12 cellular contexts compared by ENCODE assay signal in genomic region chr17:6061290-6061689, GRCh38. TPM values are rescaled to one million over a fixed set of nuclear protein-coding genes. Genes with fewer than 3 reads are reported as not detected.
DNase-seq lines count a peak whose midpoint lies in the region; ATAC-seq and TF ChIP-seq lines count a peak whose summit lies in the region.
"Had no signal": no experiment of that assay in that cellular context is flagged by ENCODE, and none has a peak within 500 bp of the region (broad histone marks: within the 10 kb centered on the region; RNA-seq: fewer than 3 reads in every experiment).

No MANE protein-coding gene starts in this region.

- no peak for ATAC-seq in HG03045 (IDR thresholded peaks at IDR 0.05; ENCODE audit: unreplicated experiment)
- ATAC-seq in GM21447 (IDR thresholded peaks at IDR 0.05; ENCODE audit: unreplicated experiment): no peak

- no peak overlapping the region for H3K4me3 ChIP-seq in choroid plexus epithelial cell (ENCODE audit: low read depth, low read length)
- H3K4me3 ChIP-seq: stomach had no signal

- DNase-seq in COLO829 (ENCODE audit: low spot score) (peak; percentile 51), NCI-H460 (ENCODE audit: extremely low read depth, low read depth) (peak; percentile 77), choroid plexus epithelial cell (ENCODE audit: low read depth) (peak; percentile 18), kidney tubule cell (ENCODE audit: low spot score) (peak; percentile 88), COLO668 (lab: John Stamatoyannopoulos, UW; ENCODE audit: unreplicated experiment) (no peak), nucleus accumbens (lab: John Stamatoyannopoulos, UW) (no peak)
- DNase-seq: anterior cingulate cortex, NCI-H526, SIG-M5, stomach had no signal

- no peak for TF ChIP-seq CTCF in choroid plexus epithelial cell (conservative IDR thresholded peaks at IDR 0.05; ENCODE audit: low read depth, low read length)

RNA-seq across cellular contexts. Expression of gene WSCD1, which starts 8.9 kb away (rescaled TPM):
- total RNA-seq in NCI-H460 (2014; rRNA removed; shearing (Covaris generic)): 2.5 and 3.1 TPM in 2 replicates
- 3.3 and 4.8 TPM in 2 replicates for polyA plus RNA-seq in NCI-H460 (2014; cell fraction: nucleus; rRNA removed)

Comparison
In these comparisons a context has a peak if more than half of its experiments do, and no peak if none do; other contexts are left out.
1. DNase-seq: peak in COLO829 (single experiment), NCI-H460 (single experiment), choroid plexus epithelial cell (single experiment) and kidney tubule cell (single experiment); none in COLO668 (single experiment) and nucleus accumbens (0 of 56).